Comparison of ENCODE assay signal across 25 cellular contexts in genomic region chr11:44792171-44792570, GRCh38.
"Had no signal": no experiment of that assay in that cellular context is flagged by ENCODE, and none has a peak within 500 bp of the region (broad histone marks: within the 10 kb centered on the region; RNA-seq: fewer than 3 reads in every experiment).

No MANE protein-coding gene starts in this region.

- H3K27me3 ChIP-seq: testis, transverse colon had no signal

- H3K27me3 Mint-ChIP-seq: activated CD8-positive, alpha-beta memory T cell treated with anti-CD3 and anti-CD28 coated beads, Interleukin-2, amount 10 ng/mL, durations not matched to agents 7 days and 5 days; activated CD8-positive, alpha-beta T cell treated with anti-CD3 and anti-CD28 coated beads for 36 hours; activated naive CD4-positive, alpha-beta T cell treated with anti-CD3 and anti-CD28 coated beads, Interleukin-2, amount 50 U/mL, for 24 hours; naive thymus-derived CD4-positive, alpha-beta T cell; T-helper 17 cell had no signal

- H3K36me3 ChIP-seq: transverse colon had no signal

- H3K4me3 Mint-ChIP-seq: activated CD8-positive, alpha-beta memory T cell treated with anti-CD3 and anti-CD28 coated beads, Interleukin-2, amount 10 ng/mL, durations not matched to agents 7 days and 5 days; activated CD8-positive, alpha-beta T cell treated with anti-CD3 and anti-CD28 coated beads for 36 hours; activated naive CD4-positive, alpha-beta T cell treated with anti-CD3 and anti-CD28 coated beads, Interleukin-2, amount 50 U/mL, for 24 hours; activated naive CD8-positive, alpha-beta T cell treated with anti-CD3 and anti-CD28 coated beads, Interleukin-2, amount 50 U/mL, for 24 hours; naive thymus-derived CD4-positive, alpha-beta T cell; T-helper 17 cell had no signal

- ATAC-seq: activated CD8-positive, alpha-beta memory T cell treated with anti-CD3 and anti-CD28 coated beads, Interleukin-2, amount 10 ng/mL, durations not matched to agents 7 days and 5 days; activated CD8-positive, alpha-beta T cell treated with anti-CD3 and anti-CD28 coated beads for 36 hours; activated naive CD8-positive, alpha-beta T cell treated with anti-CD3 and anti-CD28 coated beads, Interleukin-2, amount 50 U/mL, for 24 hours; left lobe of liver; naive thymus-derived CD4-positive, alpha-beta T cell; stimulated activated naive CD8-positive, alpha-beta T cell treated with anti-CD3 and anti-CD28 coated beads, Interleukin-15, Interleukin-2, amounts not matched to agents 100 U/mL and 50 U/mL, for 24 hours; T-helper 17 cell had no signal

- H3K4me3 ChIP-seq: coronary artery, dorsolateral prefrontal cortex, testis, transverse colon had no signal

- H3K36me3 Mint-ChIP-seq: activated CD8-positive, alpha-beta memory T cell treated with anti-CD3 and anti-CD28 coated beads, Interleukin-2, amount 10 ng/mL, durations not matched to agents 7 days and 5 days had no signal

- H3K9me3 Mint-ChIP-seq: activated CD8-positive, alpha-beta T cell treated with anti-CD3 and anti-CD28 coated beads for 36 hours; activated naive CD4-positive, alpha-beta T cell treated with anti-CD3 and anti-CD28 coated beads, Interleukin-2, amount 50 U/mL, for 24 hours; activated naive CD8-positive, alpha-beta T cell treated with anti-CD3 and anti-CD28 coated beads, Interleukin-2, amount 50 U/mL, for 24 hours; activated T-helper 2 cell treated with anti-CD3 and anti-CD28 coated beads, Interferon-gamma antibody, Interleukin-2, Interleukin-4, amounts not matched to agents 10 μg/mL and 5 μg/mL and 100 μg/mL, durations not matched to agents 14 hours and 24 hours and 36 hours; naive thymus-derived CD4-positive, alpha-beta T cell had no signal

- H3K9me3 ChIP-seq: testis, transverse colon had no signal

- H3K4me1 ChIP-seq: testis, transverse colon had no signal

- H3K4me1 Mint-ChIP-seq: activated CD8-positive, alpha-beta memory T cell treated with anti-CD3 and anti-CD28 coated beads, Interleukin-2, amount 10 ng/mL, durations not matched to agents 7 days and 5 days; activated naive CD8-positive, alpha-beta T cell treated with anti-CD3 and anti-CD28 coated beads, Interleukin-2, amount 50 U/mL, for 24 hours had no signal

- DNase-seq: activated CD4-positive, alpha-beta T cell treated with anti-CD3 and anti-CD28 coated beads, Interleukin-2, amount 50 U/mL, for 1 hour; activated CD4-positive, CD25-positive, alpha-beta regulatory T cell treated with anti-CD3 and anti-CD28 coated beads, Interleukin-2, amount 50 U/mL, for 72 hours; activated CD8-positive, alpha-beta memory T cell treated with anti-CD3 and anti-CD28 coated beads, Interleukin-2, amount 10 ng/mL, durations not matched to agents 7 days and 5 days; activated CD8-positive, alpha-beta T cell treated with anti-CD3 and anti-CD28 coated beads for 36 hours; activated naive CD8-positive, alpha-beta T cell treated with anti-CD3 and anti-CD28 coated beads, Interleukin-2, amount 50 U/mL, for 24 hours; activated T-cell treated with anti-CD3 and anti-CD28 coated beads, Interleukin-2, amount 50 U/mL, for 48 hours; amygdala; cerebellar nuclear complex; dorsolateral prefrontal cortex; effector memory CD4-positive, alpha-beta T cell; erythroblast; foreskin fibroblast; kidney glomerular epithelial cell; mammary epithelial cell; midbrain; naive thymus-derived CD4-positive, alpha-beta T cell; stimulated activated naive CD8-positive, alpha-beta T cell treated with anti-CD3 and anti-CD28 coated beads, Interleukin-15, Interleukin-2, amounts not matched to agents 100 U/mL and 50 U/mL, for 24 hours; T-helper 17 cell; T1000; testis; transverse colon had no signal

- H3K27ac ChIP-seq: coronary artery, dorsolateral prefrontal cortex, testis, transverse colon had no signal

- H3K27ac Mint-ChIP-seq: activated CD8-positive, alpha-beta memory T cell treated with anti-CD3 and anti-CD28 coated beads, Interleukin-2, amount 10 ng/mL, durations not matched to agents 7 days and 5 days; activated CD8-positive, alpha-beta T cell treated with anti-CD3 and anti-CD28 coated beads for 36 hours; activated naive CD4-positive, alpha-beta T cell treated with anti-CD3 and anti-CD28 coated beads, Interleukin-2, amount 50 U/mL, for 24 hours; activated naive CD8-positive, alpha-beta T cell treated with anti-CD3 and anti-CD28 coated beads, Interleukin-2, amount 50 U/mL, for 24 hours; activated T-helper 2 cell treated with anti-CD3 and anti-CD28 coated beads, Interferon-gamma antibody, Interleukin-2, Interleukin-4, amounts not matched to agents 10 μg/mL and 5 μg/mL and 100 μg/mL, durations not matched to agents 14 hours and 24 hours and 36 hours; naive thymus-derived CD4-positive, alpha-beta T cell; T-helper 17 cell had no signal
